In genomic region chr2:117308861-117309770, GRCh38 we compare ENCODE assay signal across 20 cellular contexts.
"Had no signal": no experiment of that assay in that cellular context is flagged by ENCODE, and none has a peak within 500 bp of the region (broad histone marks: within the 10 kb centered on the region; RNA-seq: fewer than 3 reads in every experiment).

No MANE protein-coding gene starts in this region.

- H3K27ac Mint-ChIP-seq: activated B cell treated with CpG ODN at 0.5 μM for 24 hours; activated CD4-positive, alpha-beta memory T cell treated with anti-CD3 and anti-CD28 coated beads for 36 hours; activated naive CD8-positive, alpha-beta T cell treated with anti-CD3 and anti-CD28 coated beads, Interleukin-2, amount 10 ng/mL, durations not matched to agents 7 days and 5 days; stimulated activated naive CD8-positive, alpha-beta T cell treated with anti-CD3 and anti-CD28 coated beads, Interleukin-15, Interleukin-2, amounts not matched to agents 100 ng/mL and 50 ng/mL, for 24 hours had no signal

- ATAC-seq: body of pancreas, left lung had no signal

- H3K36me3 Mint-ChIP-seq: activated CD4-positive, alpha-beta memory T cell treated with anti-CD3 and anti-CD28 coated beads for 36 hours; activated naive CD8-positive, alpha-beta T cell treated with anti-CD3 and anti-CD28 coated beads, Interleukin-2, amount 10 ng/mL, durations not matched to agents 7 days and 5 days had no signal

- H3K27me3 Mint-ChIP-seq: activated B cell treated with CpG ODN at 0.5 μM for 24 hours; activated CD4-positive, alpha-beta memory T cell treated with anti-CD3 and anti-CD28 coated beads for 36 hours; activated naive CD8-positive, alpha-beta T cell treated with anti-CD3 and anti-CD28 coated beads, Interleukin-2, amount 10 ng/mL, durations not matched to agents 7 days and 5 days; stimulated activated naive CD8-positive, alpha-beta T cell treated with anti-CD3 and anti-CD28 coated beads, Interleukin-15, Interleukin-2, amounts not matched to agents 100 ng/mL and 50 ng/mL, for 24 hours had no signal

- DNase-seq: activated B cell treated with CpG ODN at 0.5 μM for 24 hours; activated CD4-positive, alpha-beta memory T cell treated with anti-CD3 and anti-CD28 coated beads for 36 hours; activated CD4-positive, alpha-beta T cell treated with anti-CD3 and anti-CD28 coated beads for 4 hours; activated naive CD4-positive, alpha-beta T cell; activated naive CD8-positive, alpha-beta T cell treated with anti-CD3 and anti-CD28 coated beads, Interleukin-2, amount 10 ng/mL, durations not matched to agents 7 days and 5 days; activated T-cell treated with anti-CD3 and anti-CD28 coated beads for 4 hours; amygdala; body of pancreas; central memory CD4-positive, alpha-beta T cell; colonic mucosa; kidney; left lung; midbrain; nephron progenitor cell; nucleus accumbens; retina; stimulated activated CD8-positive, alpha-beta memory T cell treated with anti-CD3 and anti-CD28 coated beads, Interleukin-4, amount 100 ng/mL, for 48 hours; T-helper 9 cell; testis had no signal

- H3K4me3 Mint-ChIP-seq: activated B cell treated with CpG ODN at 0.5 μM for 24 hours; activated CD4-positive, alpha-beta memory T cell treated with anti-CD3 and anti-CD28 coated beads for 36 hours; activated naive CD8-positive, alpha-beta T cell treated with anti-CD3 and anti-CD28 coated beads, Interleukin-2, amount 10 ng/mL, durations not matched to agents 7 days and 5 days; nephron progenitor cell; stimulated activated naive CD8-positive, alpha-beta T cell treated with anti-CD3 and anti-CD28 coated beads, Interleukin-15, Interleukin-2, amounts not matched to agents 100 ng/mL and 50 ng/mL, for 24 hours had no signal

- H3K4me1 Mint-ChIP-seq: activated B cell treated with CpG ODN at 0.5 μM for 24 hours; activated naive CD8-positive, alpha-beta T cell treated with anti-CD3 and anti-CD28 coated beads, Interleukin-2, amount 10 ng/mL, durations not matched to agents 7 days and 5 days had no signal
